20 cellular contexts compared by ENCODE assay signal in genomic region chr2:219603784-219604183, GRCh38. TPM values are rescaled to one million over a fixed set of nuclear protein-coding genes. Genes with fewer than 3 reads are reported as not detected.
A peak's percentile ranks its signal among the peaks of the same experiment; 100 is the strongest.
DNase-seq lines count a peak whose midpoint lies in the region; ATAC-seq, FAIRE-seq and TF ChIP-seq lines count a peak whose summit lies in the region.
"Had no signal": no experiment of that assay in that cellular context is flagged by ENCODE, and none has a peak within 500 bp of the region (broad histone marks: within the 10 kb centered on the region; RNA-seq: fewer than 3 reads in every experiment).

No MANE protein-coding gene starts in this region.

- H3K4me2 ChIP-seq in GM12878 (ENCODE audit: control insufficient read depth, insufficient read depth), result no peak overlapping the region

- 0 out of 2 replicates have a peak, but pooled peaks cover 2% of the 10 kb centered on the region for H3K4me1 ChIP-seq in GM12878 (ENCODE audit: control insufficient read depth, insufficient read depth, low read length)

- H3K9me3 ChIP-seq in GM12878 (replicated peaks; ENCODE audit: control insufficient read depth, insufficient read depth, low read length), result no peaks in the 10 kb centered on the region

- no peak overlapping the region for H3K27ac ChIP-seq in GM12878 (ENCODE audit: control insufficient read depth, insufficient read depth)
- H3K27ac ChIP-seq in coronary artery, result no peak overlapping the region
- H3K27ac ChIP-seq: brain microvascular endothelial cell had no signal

- CTCF ChIA-PET in GM12878 (lab: Yijun Ruan, JAX), result no interaction called here

- peaks cover 8% of the 10 kb centered on the region for H3K36me3 Mint-ChIP-seq in progenitor cell of endocrine pancreas (ENCODE audit: insufficient read depth)

- no peak overlapping the region for H3K4me3 Mint-ChIP-seq in progenitor cell of endocrine pancreas (ENCODE audit: low read depth)
- H3K4me3 Mint-ChIP-seq: activated T-helper 1 cell treated with anti-CD3 and anti-CD28 coated beads, Interleukin-12 subunit alpha, Interleukin-12 subunit beta, Interleukin-2, Interleukin-4 antibody, amounts not matched to agents 30 ng/mL and 10 ng/mL and 1 ng/mL, durations not matched to agents 14 hours and 24 hours and 36 hours; CD8-positive, alpha-beta memory T cell; H9 had no signal

- ATAC-seq in GM12878, result peak; percentile 42
- ATAC-seq: left cardiac atrium had no signal

- BruUV-seq in GM12878 (replicated peaks; lab: Mats Ljungman, UMichigan), result no TSS peak

- H2AFZ ChIP-seq in GM12878 (ENCODE audit: control insufficient read depth, low read depth, low read length), result no peak overlapping the region

- H3K4me3 ChIP-seq in GM12878 (no peak overlapping the region), coronary artery (no peak overlapping the region)

- no peaks in the 10 kb centered on the region for H4K20me1 ChIP-seq in GM12878 (ENCODE audit: control insufficient read depth, insufficient read depth)

- H3K36me3 ChIP-seq in GM12878 (ENCODE audit: control insufficient read depth in 2 of 2, insufficient read depth in 2 of 2, low read length in 1 of 2), result peaks cover 6 to 13% of the 10 kb centered on the region in 2 experiments; a peak in 3 of 4 replicates

- POLR2A ChIA-PET in GM12878 (lab: Charles Lee), result no interaction called here

- no peak overlapping the region for H3K9ac ChIP-seq in GM12878 (ENCODE audit: control insufficient read depth, insufficient read depth, low read length)

- intact Hi-C loops in GM12878 (cut with micrococcal nuclease; ENCODE audit: unreplicated experiment), result no loop called here

- FAIRE-seq in GM12891 (lab: Jason Lieb, UNC) (no peak), GM12878 (lab: Jason Lieb, UNC) (no peak), H54 (lab: Jason Lieb, UNC) (no peak)
- FAIRE-seq: endothelial cell of umbilical vein had no signal

- TF ChIP-seq CTCF in GM12878 (IDR thresholded peaks at IDR 0.05 in 2 of 3, conservative IDR thresholded peaks at IDR 0.05 in 1 of 3; ENCODE audit: control insufficient read depth in 2 of 3, extremely low read depth in 1 of 3, insufficient read depth in 1 of 3, low read depth in 3 of 3, low read length in 3 of 3) (no peak), progenitor cell of endocrine pancreas (IDR thresholded peaks at IDR 0.05; ENCODE audit: unreplicated experiment) (no peak), coronary artery (IDR thresholded peaks at IDR 0.05) (no peak)

- H3K27me3 Mint-ChIP-seq in progenitor cell of endocrine pancreas, result no peaks in the 10 kb centered on the region
- H3K27me3 Mint-ChIP-seq: CD8-positive, alpha-beta memory T cell had no signal

- SMC1A ChIA-PET in GM12878 (lab: Charles Lee; ENCODE audit: uncharacterized antibody, unreplicated experiment), result no interaction called here

- TF ChIP-seq EP300 in GM12878 (IDR thresholded peaks at IDR 0.05; ENCODE audit: borderline replicate concordance in 1 of 2, control insufficient read depth in 1 of 2, low read depth in 2 of 2, low read length in 2 of 2), result no peak

- H3K9me3 Mint-ChIP-seq in progenitor cell of endocrine pancreas (ENCODE audit: low read depth), result no peaks in the 10 kb centered on the region
- H3K9me3 Mint-ChIP-seq: activated T-helper 1 cell treated with anti-CD3 and anti-CD28 coated beads, Interleukin-12 subunit alpha, Interleukin-12 subunit beta, Interleukin-2, Interleukin-4 antibody, amounts not matched to agents 30 ng/mL and 10 ng/mL and 1 ng/mL, durations not matched to agents 14 hours and 24 hours and 36 hours; CD8-positive, alpha-beta memory T cell; H9 had no signal

- TF ChIP-seq RAD21 in GM12878 (IDR thresholded peaks at IDR 0.05; ENCODE audit: insufficient read depth, low read depth, low read length), result no peak

- H3K4me1 Mint-ChIP-seq in progenitor cell of endocrine pancreas (ENCODE audit: low read depth), result no peaks in the 10 kb centered on the region

- RAD21 ChIA-PET in GM12878 (lab: Charles Lee; ENCODE audit: unreplicated experiment), result no interaction called here

- H3K27ac Mint-ChIP-seq in progenitor cell of endocrine pancreas, result peak overlapping the region; percentile 70
- H3K27ac Mint-ChIP-seq: activated T-helper 1 cell treated with anti-CD3 and anti-CD28 coated beads, Interleukin-12 subunit alpha, Interleukin-12 subunit beta, Interleukin-2, Interleukin-4 antibody, amounts not matched to agents 30 ng/mL and 10 ng/mL and 1 ng/mL, durations not matched to agents 14 hours and 24 hours and 36 hours; H9 had no signal

- DNase-seq in GM12891 (ENCODE audit: insufficient read length, low spot score) (no peak), NOMO-1 treated with DMSO at 0.1 percent for 48 hours (lab: John Stamatoyannopoulos, UW; ENCODE audit: unreplicated experiment) (peak; percentile 89), GM12878 (ENCODE audit: low read depth, low spot score) (no peak), progenitor cell of endocrine pancreas (ENCODE audit: low spot score, unreplicated experiment) (no peak), coronary artery (ENCODE audit: low spot score) (no peak), NCI-H774 (lab: John Stamatoyannopoulos, UW) (no peak), H54 (ENCODE audit: insufficient read length, low spot score) (no peak), T-helper 9 cell (no peak)
- DNase-seq: activated CD4-positive, CD25-positive, alpha-beta regulatory T cell treated with anti-CD3 and anti-CD28 coated beads, Interleukin-2, amount 50 U/mL, for 72 hours; brain microvascular endothelial cell; CD8-positive, alpha-beta memory T cell; foreskin fibroblast; H9; left cardiac atrium; NCI-H226; T-helper 2 cell; trophoblast cell had no signal

- H3K79me2 ChIP-seq in GM12878 (ENCODE audit: control insufficient read depth, insufficient read depth, low read length), result no peaks in the 10 kb centered on the region

- TF ChIP-seq POLR2A in GM12891 (IDR thresholded peaks at IDR 0.05; ENCODE audit: low read depth, low read length) (no peak), GM12878 (IDR thresholded peaks at IDR 0.05; ENCODE audit: low read depth, low read length) (no peak), H54 (IDR thresholded peaks at IDR 0.05; ENCODE audit: low read depth, low read length) (no peak)

- no peaks in the 10 kb centered on the region for H3K27me3 ChIP-seq in GM12878 (replicated peaks in 1 of 2; ENCODE audit: control insufficient read depth in 2 of 2, insufficient read depth in 2 of 2, low read length in 1 of 2)
- H3K27me3 ChIP-seq: brain microvascular endothelial cell had no signal

- WGBS in GM12878 (ENCODE audit: insufficient coverage, insufficient replicate concordance, low lambda C conversion rate, missing lambda C conversion rate), result 80% methylated on average over 5 of the region's 5 CpGs

- in situ Hi-C loops in GM12878 (cut with MboI), result no loop called here

RNA-seq across cellular contexts. Expression of gene STK11IP, which starts 6.1 kb away (rescaled TPM):
- polyA plus RNA-seq in GM12891 (2012; ENCODE audit: low read depth, missing spikeins), result 15.1 TPM
- 31.9 and 33.6 TPM in 2 replicates for total RNA-seq in GM12878 (2013; cell fraction: nucleolus; rRNA removed)
- total RNA-seq in GM12878 (2014; rRNA removed), result 13.3 and 14.8 TPM in 2 replicates
- 5.2 and 5.7 TPM in 2 replicates for total RNA-seq in GM12878 (2014; rRNA removed; fragmentation: Illumina TruSeq; extraction: Trizol)
- 21.3 and 24.0 TPM in 2 replicates for total RNA-seq in GM12878 (2021)
- 7.0 TPM for polyA plus RNA-seq in GM12878 (2011; ENCODE audit: low read depth)
- polyA plus RNA-seq in GM12878 (2011; rRNA removed), result 5.7 and 11.6 TPM in 2 replicates
- polyA plus RNA-seq in GM12878 (2011; cell fraction: cytosol; rRNA removed), result 9.9 and 11.9 TPM in 2 replicates
- polyA plus RNA-seq in GM12878 (2011; cell fraction: nucleus; rRNA removed), result 140 and 164 TPM in 2 replicates
- polyA plus RNA-seq in GM12878 (2012), result 18.0 and 24.2 TPM in 2 replicates
- 1.9 and 9.0 TPM in 2 replicates for polyA plus RNA-seq in GM12878 (2014; fragmentation: Illumina TruSeq; extraction: Trizol)
- polyA plus RNA-seq in GM12878 (2014; fragmentation: Nextera tagmentation; extraction: Ambion mirVana), result 1 to 10 TPM in 1 of 2 experiments, under 1 TPM in 1; 0.42 to 1.6 TPM
- 15.7 and 17.0 TPM in 2 replicates for polyA plus RNA-seq in GM12878 (2014; rRNA removed)
- polyA plus RNA-seq in GM12878 (2016; fragmentation: Nextera tagmentation; extraction: Ambion mirVana), result 10 to 100 TPM; 11.3 to 12.2 TPM
- 13.3 and 15.7 TPM in 2 replicates for polyA minus RNA-seq in GM12878 (2011; rRNA and poly(A)+ RNA removed)
- 7.6 and 7.9 TPM in 2 replicates for polyA minus RNA-seq in GM12878 (2011; cell fraction: cytosol; rRNA and poly(A)+ RNA removed)
- polyA minus RNA-seq in GM12878 (2011; cell fraction: nucleus; rRNA and poly(A)+ RNA removed), result 34.1 and 49.3 TPM in 2 replicates
- total RNA-seq in progenitor cell of endocrine pancreas, result 39.7 and 41.4 TPM in 2 replicates

RNA-seq across cellular contexts. Expression of gene SLC4A3, which starts 23.6 kb away (rescaled TPM):
- polyA plus RNA-seq in GM12891 (2012; ENCODE audit: low read depth, missing spikeins), result not detected
- not detected in 2 replicates for total RNA-seq in GM12878 (2013; cell fraction: nucleolus; rRNA removed)
- total RNA-seq in GM12878 (2014; rRNA removed) (not detected in 2 replicates), GM12878 (2014; rRNA removed; fragmentation: Illumina TruSeq; extraction: Trizol) (not detected in 2 replicates), GM12878 (2021) (0.05 TPM in 1 of 2 replicates, not detected in the other), progenitor cell of endocrine pancreas (17.0 and 19.7 TPM in 2 replicates)
- not detected for polyA plus RNA-seq in GM12878 (2011; ENCODE audit: low read depth)
- polyA plus RNA-seq in GM12878 (2011; rRNA removed) (0.05 TPM in 1 of 2 replicates, not detected in the other), GM12878 (2014; fragmentation: Illumina TruSeq; extraction: Trizol) (not detected in 2 replicates), GM12878 (2014; fragmentation: Nextera tagmentation; extraction: Ambion mirVana) (not detected), GM12878 (2014; rRNA removed) (not detected in 2 replicates), GM12878 (2016; fragmentation: Nextera tagmentation; extraction: Ambion mirVana) (under 1 TPM in 1 of 2 experiments, not detected in 1; 0.08 TPM)
- polyA plus RNA-seq in GM12878 (2011; cell fraction: cytosol; rRNA removed), result 0.12 and 0.13 TPM in 2 replicates
- polyA plus RNA-seq in GM12878 (2011; cell fraction: nucleus; rRNA removed), result 0.12 and 0.21 TPM in 2 replicates
- not detected in 2 replicates for polyA plus RNA-seq in GM12878 (2012)
- 0.15 TPM in 1 of 2 replicates, not detected in the other for polyA minus RNA-seq in GM12878 (2011; rRNA and poly(A)+ RNA removed)
- not detected in 2 replicates for polyA minus RNA-seq in GM12878 (2011; cell fraction: cytosol; rRNA and poly(A)+ RNA removed)
- polyA minus RNA-seq in GM12878 (2011; cell fraction: nucleus; rRNA and poly(A)+ RNA removed), result not detected in 2 replicates
- total RNA-seq: activated T-helper 1 cell treated with anti-CD3 and anti-CD28 coated beads, Interleukin-12 subunit alpha, Interleukin-12 subunit beta, Interleukin-2, Interleukin-4 antibody, amounts not matched to agents 30 ng/mL and 10 ng/mL and 1 ng/mL, durations not matched to agents 14 hours and 24 hours and 36 hours had no signal
- polyA plus RNA-seq: CD8-positive, alpha-beta memory T cell had no signal

RNA-seq across cellular contexts. Expression of gene INHA, which starts 31.7 kb away (rescaled TPM):
- polyA plus RNA-seq in GM12891 (2012; ENCODE audit: low read depth, missing spikeins), result not detected
- not detected in 2 replicates for total RNA-seq in GM12878 (2013; cell fraction: nucleolus; rRNA removed)
- not detected in 2 replicates for total RNA-seq in GM12878 (2014; rRNA removed)
- not detected in 2 replicates for total RNA-seq in GM12878 (2014; rRNA removed; fragmentation: Illumina TruSeq; extraction: Trizol)
- not detected in 2 replicates for total RNA-seq in GM12878 (2021)
- not detected for polyA plus RNA-seq in GM12878 (2011; ENCODE audit: low read depth)
- polyA plus RNA-seq in GM12878 (2011; rRNA removed), result not detected in 2 replicates
- not detected in 2 replicates for polyA plus RNA-seq in GM12878 (2011; cell fraction: cytosol; rRNA removed)
- not detected in 2 replicates for polyA plus RNA-seq in GM12878 (2011; cell fraction: nucleus; rRNA removed)
- not detected in 2 replicates for polyA plus RNA-seq in GM12878 (2012)
- polyA plus RNA-seq in GM12878 (2014; fragmentation: Illumina TruSeq; extraction: Trizol), result not detected in 2 replicates
- not detected for polyA plus RNA-seq in GM12878 (2014; fragmentation: Nextera tagmentation; extraction: Ambion mirVana)
- not detected in 2 replicates for polyA plus RNA-seq in GM12878 (2014; rRNA removed)
- polyA plus RNA-seq in GM12878 (2016; fragmentation: Nextera tagmentation; extraction: Ambion mirVana), result not detected
- polyA minus RNA-seq in GM12878 (2011; rRNA and poly(A)+ RNA removed), result not detected in 2 replicates
- not detected in 2 replicates for polyA minus RNA-seq in GM12878 (2011; cell fraction: cytosol; rRNA and poly(A)+ RNA removed)
- polyA minus RNA-seq in GM12878 (2011; cell fraction: nucleus; rRNA and poly(A)+ RNA removed), result not detected in 2 replicates
- 1.5 and 1.7 TPM in 2 replicates for total RNA-seq in progenitor cell of endocrine pancreas
- total RNA-seq: activated T-helper 1 cell treated with anti-CD3 and anti-CD28 coated beads, Interleukin-12 subunit alpha, Interleukin-12 subunit beta, Interleukin-2, Interleukin-4 antibody, amounts not matched to agents 30 ng/mL and 10 ng/mL and 1 ng/mL, durations not matched to agents 14 hours and 24 hours and 36 hours; CD8-positive, alpha-beta memory T cell; endothelial cell of umbilical vein; mononuclear cell had no signal
- polyA plus RNA-seq: CD8-positive, alpha-beta memory T cell had no signal

RNA-seq across cellular contexts. Expression of gene OBSL1, which starts 32.4 kb away (rescaled TPM):
- polyA plus RNA-seq in GM12891 (2012; ENCODE audit: low read depth, missing spikeins), result 0.08 TPM
- not detected in 2 replicates for total RNA-seq in GM12878 (2013; cell fraction: nucleolus; rRNA removed)
- total RNA-seq in GM12878 (2014; rRNA removed) (not detected in 2 replicates), GM12878 (2014; rRNA removed; fragmentation: Illumina TruSeq; extraction: Trizol) (not detected in 2 replicates), GM12878 (2021) (0.48 and 0.77 TPM in 2 replicates), progenitor cell of endocrine pancreas (197 and 198 TPM in 2 replicates)
- not detected for polyA plus RNA-seq in GM12878 (2011; ENCODE audit: low read depth)
- polyA plus RNA-seq in GM12878 (2011; rRNA removed) (not detected in 2 replicates), GM12878 (2014; fragmentation: Illumina TruSeq; extraction: Trizol) (not detected in 2 replicates), GM12878 (2014; fragmentation: Nextera tagmentation; extraction: Ambion mirVana) (not detected), GM12878 (2014; rRNA removed) (not detected in 2 replicates), GM12878 (2016; fragmentation: Nextera tagmentation; extraction: Ambion mirVana) (under 1 TPM in 1 of 2 experiments, not detected in 1; 0.14 TPM)
- not detected in 2 replicates for polyA plus RNA-seq in GM12878 (2011; cell fraction: cytosol; rRNA removed)
- polyA plus RNA-seq in GM12878 (2011; cell fraction: nucleus; rRNA removed), result 0.07 and 0.10 TPM in 2 replicates
- polyA plus RNA-seq in GM12878 (2012), result 0.20 TPM in 1 of 2 replicates, not detected in the other
- polyA minus RNA-seq in GM12878 (2011; rRNA and poly(A)+ RNA removed), result 0.07 TPM in 1 of 2 replicates, not detected in the other
- polyA minus RNA-seq in GM12878 (2011; cell fraction: cytosol; rRNA and poly(A)+ RNA removed), result 0.94 and 1.3 TPM in 2 replicates
- polyA minus RNA-seq in GM12878 (2011; cell fraction: nucleus; rRNA and poly(A)+ RNA removed), result 0.29 TPM in 1 of 2 replicates, not detected in the other
- polyA plus RNA-seq: CD8-positive, alpha-beta memory T cell had no signal

RNA-seq across cellular contexts. Expression of gene TMEM198, which starts 60.0 kb away (rescaled TPM):
- polyA plus RNA-seq in GM12891 (2012; ENCODE audit: low read depth, missing spikeins), result 0.50 TPM
- total RNA-seq in GM12878 (2013; cell fraction: nucleolus; rRNA removed), result 0.69 and 1.1 TPM in 2 replicates
- total RNA-seq in GM12878 (2014; rRNA removed) (0.49 and 0.73 TPM in 2 replicates), GM12878 (2014; rRNA removed; fragmentation: Illumina TruSeq; extraction: Trizol) (0.23 and 0.27 TPM in 2 replicates), GM12878 (2021) (1.1 and 1.2 TPM in 2 replicates), progenitor cell of endocrine pancreas (8.2 and 9.7 TPM in 2 replicates)
- 0.10 TPM for polyA plus RNA-seq in GM12878 (2011; ENCODE audit: low read depth)
- polyA plus RNA-seq in GM12878 (2011; rRNA removed) (0.23 and 0.56 TPM in 2 replicates), GM12878 (2014; fragmentation: Illumina TruSeq; extraction: Trizol) (0.16 TPM in 1 of 2 replicates, not detected in the other), GM12878 (2014; fragmentation: Nextera tagmentation; extraction: Ambion mirVana) (not detected), GM12878 (2014; rRNA removed) (1.2 TPM in 2 replicates), GM12878 (2016; fragmentation: Nextera tagmentation; extraction: Ambion mirVana) (under 1 TPM; 0.46 to 0.92 TPM)
- polyA plus RNA-seq in GM12878 (2011; cell fraction: cytosol; rRNA removed), result 0.90 and 1.5 TPM in 2 replicates
- polyA plus RNA-seq in GM12878 (2011; cell fraction: nucleus; rRNA removed), result 10.8 and 15.0 TPM in 2 replicates
- 0.65 and 0.67 TPM in 2 replicates for polyA plus RNA-seq in GM12878 (2012)
- 0.22 and 0.46 TPM in 2 replicates for polyA minus RNA-seq in GM12878 (2011; rRNA and poly(A)+ RNA removed)
- not detected in 2 replicates for polyA minus RNA-seq in GM12878 (2011; cell fraction: cytosol; rRNA and poly(A)+ RNA removed)
- 0.48 and 0.86 TPM in 2 replicates for polyA minus RNA-seq in GM12878 (2011; cell fraction: nucleus; rRNA and poly(A)+ RNA removed)
- total RNA-seq: endothelial cell of umbilical vein, mononuclear cell had no signal
- polyA plus RNA-seq: CD8-positive, alpha-beta memory T cell; endothelial cell of umbilical vein had no signal

Comparison
In these comparisons a context has a peak if more than half of its experiments do, and no peak if none do; other contexts are left out.
1. RNA of gene SLC4A3, which starts 23.6 kb away (total RNA-seq): 17.0 to 19.7 TPM in progenitor cell of endocrine pancreas; 0.05 TPM in GM12878; every median in the first group is over 10 times any median in the second.